13 cellular contexts compared by ENCODE assay signal in genomic region chr9:11551106-11551505, GRCh38.
DNase-seq lines count a peak whose midpoint lies in the region; TF ChIP-seq lines count a peak whose summit lies in the region.
"Had no signal": no experiment of that assay in that cellular context is flagged by ENCODE, and none has a peak within 500 bp of the region (broad histone marks: within the 10 kb centered on the region; RNA-seq: fewer than 3 reads in every experiment).

No MANE protein-coding gene starts in this region.

- H3K4me3 Mint-ChIP-seq in chondrocyte (ENCODE audit: unreplicated experiment), result no peak overlapping the region
- H3K4me3 Mint-ChIP-seq: B cell; CD4-positive, alpha-beta T cell had no signal

- H3K27me3 Mint-ChIP-seq in chondrocyte (ENCODE audit: low read depth), result no peaks in the 10 kb centered on the region
- H3K27me3 Mint-ChIP-seq: B cell; CD4-positive, alpha-beta T cell had no signal

- no peaks in the 10 kb centered on the region for H3K9me3 Mint-ChIP-seq in chondrocyte (ENCODE audit: low read depth)

- H3K4me1 Mint-ChIP-seq in chondrocyte (ENCODE audit: low read depth), result no peaks in the 10 kb centered on the region
- H3K4me1 Mint-ChIP-seq: B cell had no signal

- H3K27ac Mint-ChIP-seq in chondrocyte (ENCODE audit: unreplicated experiment), result no peak overlapping the region
- H3K27ac Mint-ChIP-seq: B cell; CD4-positive, alpha-beta T cell had no signal

- no peak for TF ChIP-seq CTCF in chondrocyte (IDR thresholded peaks at IDR 0.05)

- DNase-seq in Daoy (ENCODE audit: low read depth) (peak; percentile 62), RKO (ENCODE audit: low spot score) (peak; percentile 17), foreskin melanocyte (peak; percentile 95), NCI-H524 (lab: John Stamatoyannopoulos, UW) (no peak), COLO668 (lab: John Stamatoyannopoulos, UW; ENCODE audit: unreplicated experiment) (no peak), chondrocyte (ENCODE audit: low spot score) (no peak)
- no peak for DNase-seq in activated CD8-positive, alpha-beta memory T cell treated with anti-CD3 and anti-CD28 coated beads for 24 hours
- DNase-seq: C1 segment of cervical spinal cord; CD4-positive, alpha-beta T cell; COR-L47; DMS153; DMS79 treated with DMSO at 0.1 percent for 48 hours had no signal

- H3K36me3 Mint-ChIP-seq in chondrocyte (ENCODE audit: low read depth), result no peaks in the 10 kb centered on the region

Comparison
In these comparisons a context has a peak if more than half of its experiments do, and no peak if none do; other contexts are left out.
1. DNase-seq: peak in Daoy (single experiment), RKO (single experiment) and foreskin melanocyte (single experiment); none in NCI-H524 (0 of 2), COLO668 (single experiment), chondrocyte (single experiment) and activated CD8-positive, alpha-beta memory T cell treated with anti-CD3 and anti-CD28 coated beads for 24 hours (single experiment).